ENCODE assay signal across 8 cellular contexts in the genomic region with DNA sequence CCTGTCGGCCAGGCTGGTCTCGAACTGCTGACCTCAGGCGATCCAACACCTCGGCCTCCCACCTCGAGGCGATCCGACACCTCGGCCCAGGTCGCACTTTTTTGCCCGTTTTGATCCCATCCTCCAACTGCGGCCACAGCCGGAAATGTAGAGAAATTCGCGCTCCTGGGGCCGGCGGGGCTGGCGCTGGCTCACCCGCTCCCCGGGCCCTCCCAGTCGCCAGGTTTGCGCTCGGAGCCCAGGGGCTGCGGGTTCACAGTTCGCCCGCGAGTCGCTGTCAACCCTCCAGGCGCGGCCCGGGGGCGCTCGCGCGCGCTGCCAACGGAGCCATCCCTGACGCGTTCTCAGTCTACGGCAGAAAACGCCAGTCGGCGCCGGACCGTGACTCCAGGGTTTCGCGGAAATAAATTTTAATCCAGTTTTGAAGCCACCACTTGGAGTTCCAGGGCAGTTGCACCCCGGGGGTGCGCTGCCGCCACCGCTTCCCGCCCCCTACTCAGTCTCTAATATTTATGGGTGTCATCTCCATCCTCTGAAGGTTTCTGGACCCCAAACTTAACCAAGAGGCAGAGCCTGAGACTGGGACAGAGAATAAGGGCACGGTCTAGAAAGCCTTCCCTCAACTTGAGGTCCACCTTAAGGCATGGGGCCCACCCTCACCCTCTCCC. TPM values are rescaled to one million over a fixed set of nuclear protein-coding genes. Genes with fewer than 3 reads are reported as not detected.
DNase-seq lines count a peak whose midpoint lies in the region; ATAC-seq and TF ChIP-seq lines count a peak whose summit lies in the region.

No MANE protein-coding gene starts in this region.

- BruUV-seq in PC-3 (replicated peaks; lab: Mats Ljungman, UMichigan), result no TSS peak

- H3K9ac ChIP-seq in NT2/D1 (ENCODE audit: insufficient read length, low read depth), result peak overlapping the region; percentile 32
- H3K9ac ChIP-seq in PC-3 (ENCODE audit: low read length), result no peak overlapping the region

- POLR2A ChIA-PET in PC-3 (lab: Charles Lee; ENCODE audit: unreplicated experiment), result no interaction called here

- H3F3A ChIP-seq in PC-3 (ENCODE audit: low read length, unreplicated experiment), result no peaks in the 10 kb centered on the region

- no peaks in the 10 kb centered on the region for H3K36me3 ChIP-seq in NT2/D1 (ENCODE audit: insufficient read depth, insufficient read length, low read length)
- no peaks in the 10 kb centered on the region for H3K36me3 ChIP-seq in psoas muscle (ENCODE audit: insufficient read depth in 1 of 2, low read depth in 1 of 2)
- H3K36me3 ChIP-seq in aorta (ENCODE audit: control insufficient read depth in 1 of 2, insufficient read depth in 2 of 2, low read length in 1 of 2), result no peaks in the 10 kb centered on the region
- H3K36me3 ChIP-seq in PC-3 (ENCODE audit: low read depth, low read length), result no peaks in the 10 kb centered on the region

- CTCF ChIA-PET in PC-3 (lab: Charles Lee), result no interaction called here

- 4 to 6% (median 4%) methylated on average over 51 to 52 of the region's 52 CpGs for WGBS in psoas muscle, 3 donors
- WGBS in aorta, 2 donors, result 3 to 6% methylated on average over 52 of the region's 52 CpGs

- intact Hi-C loops in psoas muscle (cut with DNase I), result no loop called here
- intact Hi-C loops in aorta (cut with DNase I), result no loop called here
- intact Hi-C loops in PC-3 (cut with micrococcal nuclease), result no loop called here

- H3K9me3 ChIP-seq in NT2/D1 (ENCODE audit: insufficient read depth, low read length), result no peaks in the 10 kb centered on the region
- H3K9me3 ChIP-seq in psoas muscle, result no peaks in the 10 kb centered on the region
- no peaks in the 10 kb centered on the region for H3K9me3 ChIP-seq in aorta (ENCODE audit: control insufficient read depth, low read length)
- no peaks in the 10 kb centered on the region for H3K9me3 ChIP-seq in PC-3 (ENCODE audit: low read length)

- TF ChIP-seq CTCF in psoas muscle (IDR thresholded peaks at IDR 0.05) (peak; percentile 44), PC-3 (conservative IDR thresholded peaks at IDR 0.05; ENCODE audit: low read depth, low read length) (no peak)

- H3K79me2 ChIP-seq in PC-3 (ENCODE audit: low read length), result no peaks in the 10 kb centered on the region

- no peaks in the 10 kb centered on the region for H3K9me2 ChIP-seq in PC-3 (replicated peaks; ENCODE audit: low read length)

- H3K27ac ChIP-seq in psoas muscle (no peak overlapping the region), aorta (ENCODE audit: low read depth in 1 of 2, low read length in 2 of 2) (no peak overlapping the region), PC-3 (ENCODE audit: low read length) (no peak overlapping the region)

- H3K4me3 ChIP-seq in NT2/D1 (ENCODE audit: insufficient read length, low read depth), result peak overlapping the region; percentile 2
- peak overlapping the region; percentile 52 for H3K4me3 ChIP-seq in psoas muscle
- no peak overlapping the region for H3K4me3 ChIP-seq in aorta (ENCODE audit: low read length in 2 of 2)
- no peak overlapping the region for H3K4me3 ChIP-seq in PC-3 (ENCODE audit: low read length)

- no peak overlapping the region for H3K4me2 ChIP-seq in PC-3 (ENCODE audit: low read length)

- H3K27me3 ChIP-seq in NT2/D1 (ENCODE audit: insufficient read depth, insufficient read length) (peaks cover 11% of the 10 kb centered on the region), psoas muscle (ENCODE audit: insufficient read depth in 3 of 3, low read length in 2 of 3) (peaks cover 0 to 53% (median 27%) of the 10 kb centered on the region in 3 donors), aorta (ENCODE audit: control insufficient read depth in 1 of 2, insufficient read depth in 2 of 2, low read length in 1 of 2) (no peaks in the 10 kb centered on the region), PC-3 (ENCODE audit: low read length) (no peaks in the 10 kb centered on the region)

- DNase-seq in NCI-H1694 treated with DMSO at 0.1 percent for 48 hours (lab: John Stamatoyannopoulos, UW) (peak; percentile 16), NCI-H1694 (lab: John Stamatoyannopoulos, UW) (no peak), NT2/D1 (ENCODE audit: low read depth, low spot score) (no peak), activated gamma-delta T cell treated with Interleukin-2 at 50 U/mL for 16 hours (peak; percentile 76), germinal center (ENCODE audit: low spot score) (peak; percentile 91), psoas muscle (peak; percentile 76 to 85), aorta (peak; percentile 85 to 92), PC-3 (no peak)

- H4K20me1 ChIP-seq in PC-3 (ENCODE audit: low read length), result no peaks in the 10 kb centered on the region

- H2AFZ ChIP-seq in PC-3 (ENCODE audit: low read length), result no peak overlapping the region

- H3K4me1 ChIP-seq in NT2/D1 (ENCODE audit: insufficient read depth, insufficient read length) (no peaks in the 10 kb centered on the region), psoas muscle (peaks cover 2% of the 10 kb centered on the region), aorta (ENCODE audit: control insufficient read depth in 1 of 2, insufficient read depth in 2 of 2, low read length in 2 of 2) (no peaks in the 10 kb centered on the region), PC-3 (ENCODE audit: insufficient read depth, low read length) (peaks cover 16% of the 10 kb centered on the region)

- ATAC-seq in psoas muscle (peak; percentile 48 to 75 (median 62)), aorta (ENCODE audit: low FRiP score) (no peak), PC-3 (no peak)

RNA-seq across cellular contexts. Expression of a gene that starts 1.5 kb away (rescaled TPM):
- total RNA-seq in psoas muscle (under 1 TPM in 1 of 4 donors, not detected in 3; 0.11 TPM), aorta (under 1 TPM; 0.29 to 0.63 TPM), PC-3 (2014; rRNA removed) (0.35 TPM in 1 of 2 replicates, not detected in the other)
- polyA plus RNA-seq in psoas muscle (under 1 TPM in 2 of 3 donors, not detected in 1; 0.01 TPM), aorta (not detected)

RNA-seq across cellular contexts. Expression of a gene that starts 14.4 kb away (rescaled TPM):
- total RNA-seq in psoas muscle (10 to 100 TPM in 3 of 4 donors, 1 to 10 TPM in 1; 7.1 to 18.8 (median 13.3) TPM), aorta (10 to 100 TPM; 68.3 to 99.2 TPM), PC-3 (2014; rRNA removed) (12.3 and 21.8 TPM in 2 replicates)
- polyA plus RNA-seq in psoas muscle (10 to 100 TPM in 1 of 3 donors, 1 to 10 TPM in 2; 5.0 to 26.0 (median 7.0) TPM), aorta (10 to 100 TPM; 37.7 to 47.1 TPM)

RNA-seq across cellular contexts. Expression of a gene that starts 18.5 kb away (rescaled TPM):
- not detected for total RNA-seq in psoas muscle
- not detected for polyA plus RNA-seq in psoas muscle
- not detected for total RNA-seq in aorta
- 1 to 10 TPM in 1 of 2 donors, not detected in 1; 1.5 TPM for polyA plus RNA-seq in aorta
- 1.3 TPM in 1 of 2 replicates, not detected in the other for total RNA-seq in PC-3 (2014; rRNA removed)

RNA-seq across cellular contexts. Expression of a gene that starts 18.8 kb away (rescaled TPM):
- under 1 TPM in 1 of 4 donors, not detected in 3; 0.97 TPM for total RNA-seq in psoas muscle
- under 1 TPM in 2 of 3 donors, not detected in 1; 0.99 to 1.00 TPM for polyA plus RNA-seq in psoas muscle
- 1 to 10 TPM; 4.7 to 5.1 TPM for total RNA-seq in aorta
- 10 to 100 TPM in 1 of 2 donors, not detected in 1; 11.6 TPM for polyA plus RNA-seq in aorta
- 5.7 and 5.8 TPM in 2 replicates for total RNA-seq in PC-3 (2014; rRNA removed)

RNA-seq across cellular contexts. Expression of a gene that starts 34.0 kb away (rescaled TPM):
- total RNA-seq in psoas muscle, result 100 to 1,000 TPM in 3 of 4 donors, 10 to 100 TPM in 1; 75.8 to 144 (median 139) TPM
- polyA plus RNA-seq in psoas muscle, result 10 to 100 TPM; 57.4 to 87.6 (median 70.8) TPM
- total RNA-seq in aorta, result 10 to 100 TPM in 1 of 2 donors, 1 to 10 TPM in 1; 3.2 to 11.5 TPM
- 1 to 10 TPM; 3.9 to 6.4 TPM for polyA plus RNA-seq in aorta
- total RNA-seq in PC-3 (2014; rRNA removed), result 13.1 and 17.5 TPM in 2 replicates

Comparison
In these comparisons a context has a peak if more than half of its experiments do, and no peak if none do; other contexts are left out.
1. DNase-seq: peak in NCI-H1694 treated with DMSO at 0.1 percent for 48 hours (single experiment), activated gamma-delta T cell treated with Interleukin-2 at 50 U/mL for 16 hours (single experiment), germinal center (single experiment), psoas muscle (2 of 2) and aorta (2 of 2); none in NCI-H1694 (single experiment), NT2/D1 (single experiment) and PC-3 (single experiment).
2. H3K4me3 ChIP-seq: peak in NT2/D1 (single experiment) and psoas muscle (single experiment); none in aorta (0 of 2) and PC-3 (single experiment).
3. ATAC-seq: peak in psoas muscle (4 of 4); none in aorta (single experiment) and PC-3 (single experiment).